In genomic region chr1:248243204-248243603, GRCh38 we compare ENCODE assay signal across 8 cellular contexts. TPM values are rescaled to one million over a fixed set of nuclear protein-coding genes. Genes with fewer than 3 reads are reported as not detected.
A peak's percentile ranks its signal among the peaks of the same experiment; 100 is the strongest.
DNase-seq lines count a peak whose midpoint lies in the region; ATAC-seq and TF ChIP-seq lines count a peak whose summit lies in the region.

No MANE protein-coding gene starts in this region.

- peak; percentile 2 for DNase-seq in NK-92 treated with Interleukin-12 subunit alpha and Interleukin-12 subunit beta, amount 100 ng/mL, for 24 hours (lab: John Stamatoyannopoulos, UW)
- DNase-seq in NK-92 (lab: John Stamatoyannopoulos, UW; ENCODE audit: unreplicated experiment) (no peak), NCI-H82 (lab: John Stamatoyannopoulos, UW) (peak; percentile 74), kidney tubule cell (ENCODE audit: low spot score) (peak; percentile 32), esophagus squamous epithelium (lab: John Stamatoyannopoulos, UW) (no peak)
- peak; percentile 39 for DNase-seq in activated naive CD8-positive, alpha-beta T cell treated with anti-CD3 and anti-CD28 coated beads, Interleukin-2, amount 10 ng/mL, durations not matched to agents 7 days and 5 days

- ATAC-seq in GM19455 (IDR thresholded peaks at IDR 0.05; ENCODE audit: unreplicated experiment) (peak; percentile 83), HG03354 (IDR thresholded peaks at IDR 0.05; ENCODE audit: poor library complexity, severe bottlenecking, unreplicated experiment) (peak; percentile 94)
- ATAC-seq in activated naive CD8-positive, alpha-beta T cell treated with anti-CD3 and anti-CD28 coated beads, Interleukin-2, amount 10 ng/mL, durations not matched to agents 7 days and 5 days (ENCODE audit: low read depth), result peak; percentile 42

- no peak overlapping the region for H3K27ac Mint-ChIP-seq in activated naive CD8-positive, alpha-beta T cell treated with anti-CD3 and anti-CD28 coated beads, Interleukin-2, amount 10 ng/mL, durations not matched to agents 7 days and 5 days

- no peaks in the 10 kb centered on the region for H3K36me3 Mint-ChIP-seq in activated naive CD8-positive, alpha-beta T cell treated with anti-CD3 and anti-CD28 coated beads, Interleukin-2, amount 10 ng/mL, durations not matched to agents 7 days and 5 days

- no peak overlapping the region for H3K4me3 ChIP-seq in esophagus squamous epithelium

- H3K27ac ChIP-seq in esophagus squamous epithelium, result no peak overlapping the region

- H3K27me3 Mint-ChIP-seq in activated naive CD8-positive, alpha-beta T cell treated with anti-CD3 and anti-CD28 coated beads, Interleukin-2, amount 10 ng/mL, durations not matched to agents 7 days and 5 days, result peaks cover 8% of the 10 kb centered on the region

- H3K4me1 ChIP-seq in esophagus squamous epithelium, result no peaks in the 10 kb centered on the region

- H3K36me3 ChIP-seq in esophagus squamous epithelium, result no peaks in the 10 kb centered on the region

- peaks cover 2% of the 10 kb centered on the region for H3K4me1 Mint-ChIP-seq in activated naive CD8-positive, alpha-beta T cell treated with anti-CD3 and anti-CD28 coated beads, Interleukin-2, amount 10 ng/mL, durations not matched to agents 7 days and 5 days

- intact Hi-C loops in esophagus squamous epithelium (cut with DNase I), result no loop called here

- no peaks in the 10 kb centered on the region for H3K9me3 ChIP-seq in esophagus squamous epithelium

- TF ChIP-seq CTCF in esophagus squamous epithelium (IDR thresholded peaks at IDR 0.05), result peak in 2 of 6 experiments; percentile 36 to 41

- H3K27me3 ChIP-seq in esophagus squamous epithelium, result no peaks in the 10 kb centered on the region

- TF ChIP-seq POLR2A in esophagus squamous epithelium (IDR thresholded peaks at IDR 0.05), result no peak

- no peaks in the 10 kb centered on the region for H3K9me3 Mint-ChIP-seq in activated naive CD8-positive, alpha-beta T cell treated with anti-CD3 and anti-CD28 coated beads, Interleukin-2, amount 10 ng/mL, durations not matched to agents 7 days and 5 days

- H3K4me3 Mint-ChIP-seq in activated naive CD8-positive, alpha-beta T cell treated with anti-CD3 and anti-CD28 coated beads, Interleukin-2, amount 10 ng/mL, durations not matched to agents 7 days and 5 days, result peak overlapping the region; percentile 58

- POLR2A ChIA-PET in activated naive CD8-positive, alpha-beta T cell treated with anti-CD3 and anti-CD28 coated beads, Interleukin-2, amount 10 ng/mL, durations not matched to agents 7 days and 5 days (lab: Charles Lee), result no interaction called here

- 9 to 10% methylated on average over 14 of the region's 14 CpGs for WGBS in esophagus squamous epithelium, 2 donors

RNA-seq across cellular contexts. Expression of gene OR2M4, which starts 12.0 kb away (rescaled TPM):
- not detected for total RNA-seq in activated naive CD8-positive, alpha-beta T cell treated with anti-CD3 and anti-CD28 coated beads, Interleukin-2, amount 10 ng/mL, durations not matched to agents 7 days and 5 days
- not detected for total RNA-seq in esophagus squamous epithelium

RNA-seq across cellular contexts. Expression of gene OR2T33, which starts 34.6 kb away (rescaled TPM):
- total RNA-seq in activated naive CD8-positive, alpha-beta T cell treated with anti-CD3 and anti-CD28 coated beads, Interleukin-2, amount 10 ng/mL, durations not matched to agents 7 days and 5 days, result not detected
- total RNA-seq in esophagus squamous epithelium, result not detected

RNA-seq across cellular contexts. Expression of gene OR2M3, which starts 46.1 kb away (rescaled TPM):
- total RNA-seq in activated naive CD8-positive, alpha-beta T cell treated with anti-CD3 and anti-CD28 coated beads, Interleukin-2, amount 10 ng/mL, durations not matched to agents 7 days and 5 days, result not detected
- not detected for total RNA-seq in esophagus squamous epithelium

Comparison
In these comparisons a context has a peak if more than half of its experiments do, and no peak if none do; other contexts are left out.
1. DNase-seq: peak in NK-92 treated with Interleukin-12 subunit alpha and Interleukin-12 subunit beta, amount 100 ng/mL, for 24 hours (single experiment), NCI-H82 (single experiment), activated naive CD8-positive, alpha-beta T cell treated with anti-CD3 and anti-CD28 coated beads, Interleukin-2, amount 10 ng/mL, durations not matched to agents 7 days and 5 days (single experiment) and kidney tubule cell (single experiment); none in NK-92 (single experiment) and esophagus squamous epithelium (single experiment).
2. ATAC-seq: peak in every context shown above with its lines; median percentile 94 in HG03354; 83 in GM19455; 42 in activated naive CD8-positive, alpha-beta T cell treated with anti-CD3 and anti-CD28 coated beads, Interleukin-2, amount 10 ng/mL, durations not matched to agents 7 days and 5 days.